Comparison of ENCODE assay signal across 8 cellular contexts in the genomic region with DNA sequence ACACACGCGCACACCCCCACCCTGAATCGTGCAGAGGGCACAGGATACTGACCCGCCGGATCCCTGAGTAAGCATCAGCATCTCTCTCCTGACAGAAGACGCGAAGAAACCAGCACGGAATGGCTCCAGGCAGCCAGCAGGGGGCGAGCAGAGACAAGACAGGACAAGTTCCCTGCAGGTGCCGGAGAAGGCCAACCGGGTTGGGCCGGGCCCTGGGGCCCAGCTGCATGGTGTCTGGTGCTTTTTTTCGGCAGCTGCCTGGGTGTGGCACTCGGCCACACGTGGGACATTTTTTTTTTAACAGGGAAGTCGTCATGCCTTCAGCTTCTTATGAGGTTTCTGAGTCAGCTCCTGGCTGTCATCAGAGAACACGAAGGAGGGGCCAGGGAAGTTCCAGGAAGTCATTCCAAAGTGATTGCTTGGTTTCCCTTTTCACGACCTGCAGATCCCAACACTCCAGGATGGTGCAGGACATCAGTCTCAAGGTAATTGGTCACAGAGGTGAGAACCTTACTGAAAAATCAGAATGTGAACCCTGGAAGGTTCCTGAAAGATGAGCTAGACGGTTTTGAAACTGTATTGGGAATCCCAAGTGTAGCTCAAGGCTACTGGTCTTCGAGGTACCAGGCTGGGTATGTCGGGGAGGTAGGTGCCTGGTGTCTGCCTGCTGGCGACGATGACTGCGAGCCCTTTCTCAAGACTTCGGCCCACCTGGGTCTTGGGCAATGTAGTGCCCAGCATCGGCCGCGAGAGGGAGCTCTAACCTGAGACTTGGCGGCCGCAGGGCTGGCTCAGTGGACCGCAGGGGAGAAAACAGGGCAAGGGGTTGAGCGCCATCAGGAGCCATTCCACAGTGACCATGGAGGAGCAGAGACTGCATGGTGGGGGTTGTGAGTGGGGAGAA.
DNase-seq lines count a peak whose midpoint lies in the region; ATAC-seq and TF ChIP-seq lines count a peak whose summit lies in the region.

No MANE protein-coding gene starts in this region.

- no peaks in the 10 kb centered on the region for H3K79me2 ChIP-seq in smooth muscle cell (ENCODE audit: low read depth)

- H3K9me3 ChIP-seq in WERI-Rb-1 (ENCODE audit: severe bottlenecking) (no peaks in the 10 kb centered on the region), breast epithelium (no peaks in the 10 kb centered on the region), smooth muscle cell (replicated peaks; ENCODE audit: low read depth) (no peaks in the 10 kb centered on the region)

- no peaks in the 10 kb centered on the region for H3K36me3 Mint-ChIP-seq in immature natural killer cell

- no peaks in the 10 kb centered on the region for H3K9me3 Mint-ChIP-seq in immature natural killer cell

- H3F3A ChIP-seq in smooth muscle cell (ENCODE audit: low read depth) = no peaks in the 10 kb centered on the region

- H3K4me2 ChIP-seq in smooth muscle cell = peak overlapping the region; percentile 83

- H2AFZ ChIP-seq in smooth muscle cell (ENCODE audit: low read depth) = no peak overlapping the region

- no peak overlapping the region; the same call in 1 of the 2 replicates for H3K27ac ChIP-seq in WERI-Rb-1
- H3K27ac ChIP-seq in breast epithelium = peak overlapping the region; percentile 81 to 91
- peak overlapping the region; percentile 87 for H3K27ac ChIP-seq in smooth muscle cell (ENCODE audit: low read depth)

- no peaks in the 10 kb centered on the region for H4K20me1 ChIP-seq in smooth muscle cell (ENCODE audit: low read depth)

- TF ChIP-seq CTCF in GM12872 (IDR thresholded peaks at IDR 0.05; ENCODE audit: insufficient read depth, low read depth, low read length) (peak; percentile 97), WERI-Rb-1 (IDR thresholded peaks at IDR 0.05; ENCODE audit: low read depth, low read length) (peak; percentile 93), breast epithelium (IDR thresholded peaks at IDR 0.05) (peak; percentile 87 to 97 (median 96)), smooth muscle cell (IDR thresholded peaks at IDR 0.05; ENCODE audit: borderline replicate concordance, insufficient read depth, poor library complexity, severe bottlenecking) (peak; percentile 99)

- H3K4me3 ChIP-seq in WERI-Rb-1 (ENCODE audit: low read depth, low read length) (no peak overlapping the region), breast epithelium (peak overlapping the region; percentile 5 to 32 (median 27)), smooth muscle cell (peak overlapping the region; percentile 35)

- H3K4me1 Mint-ChIP-seq in immature natural killer cell = peaks cover 12 to 13% of the 10 kb centered on the region in 2 donors

- 5% methylated on average over 32 of the region's 32 CpGs for WGBS in smooth muscle cell (ENCODE audit: low lambda C conversion rate)

- peak overlapping the region; percentile 70 for H3K9ac ChIP-seq in smooth muscle cell (ENCODE audit: low read depth)

- H3K36me3 ChIP-seq in WERI-Rb-1 (no peaks in the 10 kb centered on the region; the same call in 1 of the 2 replicates), breast epithelium (no peaks in the 10 kb centered on the region), smooth muscle cell (ENCODE audit: low read depth) (no peaks in the 10 kb centered on the region)

- H3K27me3 ChIP-seq in WERI-Rb-1 (ENCODE audit: insufficient read depth, low read depth, severe bottlenecking) (no peaks in the 10 kb centered on the region), breast epithelium (no peaks in the 10 kb centered on the region), smooth muscle cell (ENCODE audit: low read depth) (no peaks in the 10 kb centered on the region)

- H3K4me1 ChIP-seq in breast epithelium = peaks cover 0 to 9% of the 10 kb centered on the region in 2 donors
- peaks cover 4% of the 10 kb centered on the region for H3K4me1 ChIP-seq in smooth muscle cell (ENCODE audit: low read depth)

- peak overlapping the region in 2 of 6 donors; percentile 4 to 36 for H3K27ac Mint-ChIP-seq in immature natural killer cell

- TF ChIP-seq POLR2A in breast epithelium (IDR thresholded peaks at IDR 0.05) = no peak

- peak overlapping the region; percentile 36 to 75 (median 66) for H3K4me3 Mint-ChIP-seq in immature natural killer cell

- peaks cover 5 to 10% (median 5%) of the 10 kb centered on the region in 3 donors for H3K27me3 Mint-ChIP-seq in immature natural killer cell (ENCODE audit: low read depth in 3 of 3)

- intact Hi-C loops in breast epithelium (cut with DNase I; ENCODE audit: low total_unique reads) = loop anchor here (5.0 kb wide), 1 partner anchor 812 kb away; no protein-coding TSS in a partner anchor

- peak; percentile 60 for ATAC-seq in HG02973 (IDR thresholded peaks at IDR 0.05; ENCODE audit: unreplicated experiment)
- ATAC-seq in GM18870 (IDR thresholded peaks at IDR 0.05; ENCODE audit: unreplicated experiment) = no peak

- DNase-seq in NCI-H2196 (lab: John Stamatoyannopoulos, UW; ENCODE audit: unreplicated experiment) (peak; percentile 91), WERI-Rb-1 (peak; percentile 93), breast epithelium (ENCODE audit: low spot score in 2 of 2) (peak; percentile 92 to 93), immature natural killer cell (peak; percentile 43 to 61 (median 48)), smooth muscle cell (lab: John Stamatoyannopoulos, UW; ENCODE audit: unreplicated experiment) (peak; percentile 39)

Comparison
In these comparisons a context has a peak if more than half of its experiments do, and no peak if none do; other contexts are left out.
1. DNase-seq: peak in every context shown above with its lines; median percentile 93 in WERI-Rb-1; 92 in breast epithelium; 91 in NCI-H2196; 48 in immature natural killer cell; 39 in smooth muscle cell.